25 cellular contexts compared by ENCODE assay signal in genomic region chr10:35508647-35509046, GRCh38.
"Had no signal": no experiment of that assay in that cellular context is flagged by ENCODE, and none has a peak within 500 bp of the region (broad histone marks: within the 10 kb centered on the region; RNA-seq: fewer than 3 reads in every experiment).

No MANE protein-coding gene starts in this region.

- H3K27ac ChIP-seq: coronary artery, esophagus squamous epithelium, lower lobe of right lung, ovary, psoas muscle, sigmoid colon, stomach, thyroid gland had no signal

- FAIRE-seq: endometrium, frontal cortex, keratinocyte had no signal

- H3K4me3 ChIP-seq: coronary artery, esophagus squamous epithelium, lower lobe of right lung, ovary, psoas muscle, sigmoid colon, stomach, thyroid gland had no signal

- H3K36me3 ChIP-seq: lower lobe of right lung, ovary, thyroid gland had no signal

- DNase-seq: dermis blood vessel endothelial cell; effector memory CD8-positive, alpha-beta T cell; erythroblast; esophagus squamous epithelium; head of caudate nucleus; left ventricle myocardium superior; lower lobe of right lung; natural killer cell; occipital lobe; ovary; posterior cingulate gyrus; psoas muscle; right cardiac atrium; sigmoid colon; stimulated activated CD4-positive, alpha-beta T cell treated with anti-CD3 and anti-CD28 coated beads, Interleukin-2, amount 100 ng/mL, for 24 hours; stimulated activated CD4-positive, alpha-beta T cell treated with anti-CD3 and anti-CD28 coated beads, Interleukin-4, amount 100 ng/mL, for 24 hours; stimulated activated naive CD4-positive, alpha-beta T cell treated with Interleukin-2 at 50 U/mL for 16 hours; stomach; thyroid gland; trophoblast cell had no signal

- H3K27me3 ChIP-seq: esophagus squamous epithelium, ovary, sigmoid colon, stomach, thyroid gland had no signal

- H3K4me1 ChIP-seq: esophagus squamous epithelium, psoas muscle had no signal

- H3K9me3 ChIP-seq: esophagus squamous epithelium, lower lobe of right lung, ovary, psoas muscle, sigmoid colon, stomach, thyroid gland had no signal

- ATAC-seq: effector memory CD8-positive, alpha-beta T cell; left ventricle myocardium superior; lower lobe of right lung; natural killer cell; psoas muscle; right cardiac atrium; stimulated activated effector memory CD8-positive, alpha-beta T cell treated with anti-CD3 and anti-CD28 coated beads, Interleukin-12 subunit alpha, Interleukin-12 subunit beta, amount 100 ng/mL, for 72 hours had no signal
